16 cellular contexts compared by ENCODE assay signal in the genomic region with DNA sequence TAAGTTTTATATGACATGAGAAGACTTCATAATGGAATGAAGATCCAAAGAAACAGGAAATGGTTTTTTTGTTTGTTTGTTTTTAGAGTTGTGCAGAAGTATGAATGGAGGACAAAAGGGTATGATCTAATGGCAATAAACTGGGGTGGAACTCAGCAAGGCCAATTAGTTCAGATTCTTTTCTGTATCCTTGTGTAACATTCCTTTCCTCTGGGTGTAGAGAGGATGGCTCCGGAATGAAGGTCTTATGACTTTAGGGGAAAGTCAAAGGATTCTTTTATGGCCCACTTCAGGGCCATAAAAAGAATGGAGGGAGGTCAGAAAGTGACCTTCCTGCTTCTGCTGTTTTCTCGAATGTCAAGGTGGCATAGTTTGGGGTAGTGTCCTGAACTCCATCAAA.
"Had no signal": no experiment of that assay in that cellular context is flagged by ENCODE, and none has a peak within 500 bp of the region (broad histone marks: within the 10 kb centered on the region; RNA-seq: fewer than 3 reads in every experiment).

No MANE protein-coding gene starts in this region.

- H3K9me3 ChIP-seq: thyroid gland had no signal

- H3K27me3 ChIP-seq: heart left ventricle, thyroid gland had no signal

- H3K4me3 Mint-ChIP-seq: brain; central memory CD8-positive, alpha-beta T cell; endodermal cell; mesothelial cell of epicardium; naive B cell had no signal

- H3K4me3 ChIP-seq: heart left ventricle, smooth muscle cell, thyroid gland had no signal

- H3K27me3 Mint-ChIP-seq: central memory CD8-positive, alpha-beta T cell; naive B cell had no signal

- H3K36me3 Mint-ChIP-seq: brain had no signal

- H3K27ac Mint-ChIP-seq: activated naive CD4-positive, alpha-beta T cell treated with anti-CD3 and anti-CD28 coated beads, Interleukin-2, amount 50 U/mL, for 72 hours; brain; endodermal cell; mesothelial cell of epicardium; naive B cell had no signal

- ATAC-seq: activated CD4-positive, CD25-positive, alpha-beta regulatory T cell treated with anti-CD3 and anti-CD28 coated beads, Interleukin-2, amount 50 U/mL, for 24 hours; activated naive CD4-positive, alpha-beta T cell treated with anti-CD3 and anti-CD28 coated beads, Interleukin-2, amount 50 U/mL, for 72 hours; heart left ventricle had no signal

- DNase-seq: activated effector memory CD4-positive, alpha-beta T cell treated with Interleukin-2 at 50 U/mL for 16 hours; activated T-cell treated with anti-CD3 and anti-CD28 coated beads, Interleukin-2, amount 50 U/mL, for 1 hour; amniotic stem cell; endodermal cell; erythroblast; heart left ventricle; naive B cell; T-helper 2 cell; thyroid gland had no signal

- H3K4me1 Mint-ChIP-seq: brain; central memory CD8-positive, alpha-beta T cell; mesothelial cell of epicardium had no signal

- H3K4me1 ChIP-seq: parathyroid adenoma, thyroid gland had no signal

- H3K36me3 ChIP-seq: thyroid gland had no signal
